ENCODE assay signal across 13 cellular contexts in genomic region chr3:112132554-112132953, GRCh38. TPM values are rescaled to one million over a fixed set of nuclear protein-coding genes. Genes with fewer than 3 reads are reported as not detected.
A peak's percentile ranks its signal among the peaks of the same experiment; 100 is the strongest.
DNase-seq lines count a peak whose midpoint lies in the region; ATAC-seq and TF ChIP-seq lines count a peak whose summit lies in the region.
"Had no signal": no experiment of that assay in that cellular context is flagged by ENCODE, and none has a peak within 500 bp of the region (broad histone marks: within the 10 kb centered on the region; RNA-seq: fewer than 3 reads in every experiment).

No MANE protein-coding gene starts in this region.

- no peak overlapping the region for H3K4me3 ChIP-seq in Caco-2 (ENCODE audit: low read depth, low read length)
- H3K4me3 ChIP-seq: cardiac muscle cell, GM23248 had no signal

- H3K27ac Mint-ChIP-seq in activated T-cell treated with anti-CD3 and anti-CD28 coated beads, Interleukin-2, amount 50 U/mL, for 24 hours = peak overlapping the region; percentile 95
- H3K27ac Mint-ChIP-seq in activated naive CD8-positive, alpha-beta T cell = peak overlapping the region; percentile 96
- peak overlapping the region; percentile 65 for H3K27ac Mint-ChIP-seq in stimulated activated memory B cell treated with anti-CD40 and anti-IgM and Interleukin-4, amounts not matched to agents 10 μg/mL and 1 μg/mL and 100 μg/mL, for 72 hours
- no peak overlapping the region for H3K27ac Mint-ChIP-seq in Caco-2 (ENCODE audit: unreplicated experiment)
- H3K27ac Mint-ChIP-seq: type B pancreatic cell had no signal

- BruUV-seq in Caco-2 (replicated peaks; lab: Mats Ljungman, UMichigan) = no TSS peak

- TF ChIP-seq CTCF in Caco-2 (IDR thresholded peaks at IDR 0.05; ENCODE audit: insufficient read depth in 1 of 2, low read depth in 1 of 2, low read length in 1 of 2, severe bottlenecking in 1 of 2, unreplicated experiment in 1 of 2) = no peak

- no peak for DNase-seq in activated T-cell treated with anti-CD3 and anti-CD28 coated beads, Interleukin-2, amount 50 U/mL, for 24 hours
- DNase-seq in activated T-cell treated with anti-CD3 and anti-CD28 coated beads for 4 hours (no peak), A172 (ENCODE audit: low spot score) (no peak), Caco-2 (no peak)
- DNase-seq: ACHN, GM23248, NCI-H2029 had no signal

- POLR2A ChIA-PET in Caco-2 (lab: Charles Lee) = no interaction called here

- CTCF ChIA-PET in Caco-2 (lab: Charles Lee) = no interaction called here

- ATAC-seq in HG03159 (IDR thresholded peaks at IDR 0.05; ENCODE audit: unreplicated experiment) (peak; percentile 0), HG02852 (IDR thresholded peaks at IDR 0.05; ENCODE audit: unreplicated experiment) (no peak)
- ATAC-seq in stimulated activated memory B cell treated with anti-CD40 and anti-IgM and Interleukin-4, amounts not matched to agents 10 μg/mL and 1 μg/mL and 100 μg/mL, for 72 hours = no peak

- 0 out of 2 replicates have a peak, but pooled peaks cover 2% of the 10 kb centered on the region for H3K36me3 ChIP-seq in Caco-2 (ENCODE audit: control insufficient read depth, insufficient read depth, low read length)
- H3K36me3 ChIP-seq: cardiac muscle cell had no signal

- H3K27me3 Mint-ChIP-seq in activated T-cell treated with anti-CD3 and anti-CD28 coated beads, Interleukin-2, amount 50 U/mL, for 24 hours = no peaks in the 10 kb centered on the region
- no peaks in the 10 kb centered on the region for H3K27me3 Mint-ChIP-seq in activated naive CD8-positive, alpha-beta T cell
- H3K27me3 Mint-ChIP-seq in stimulated activated memory B cell treated with anti-CD40 and anti-IgM and Interleukin-4, amounts not matched to agents 10 μg/mL and 1 μg/mL and 100 μg/mL, for 72 hours = no peaks in the 10 kb centered on the region
- H3K27me3 Mint-ChIP-seq in Caco-2 (ENCODE audit: insufficient read depth, unreplicated experiment) = no peaks in the 10 kb centered on the region
- H3K27me3 Mint-ChIP-seq: type B pancreatic cell had no signal

- no peaks in the 10 kb centered on the region for H3K9me3 Mint-ChIP-seq in activated T-cell treated with anti-CD3 and anti-CD28 coated beads, Interleukin-2, amount 50 U/mL, for 24 hours
- H3K9me3 Mint-ChIP-seq in activated naive CD8-positive, alpha-beta T cell (ENCODE audit: low read depth) = no peaks in the 10 kb centered on the region
- no peaks in the 10 kb centered on the region for H3K9me3 Mint-ChIP-seq in stimulated activated memory B cell treated with anti-CD40 and anti-IgM and Interleukin-4, amounts not matched to agents 10 μg/mL and 1 μg/mL and 100 μg/mL, for 72 hours
- H3K9me3 Mint-ChIP-seq in Caco-2 (ENCODE audit: unreplicated experiment) = no peaks in the 10 kb centered on the region
- H3K9me3 Mint-ChIP-seq: type B pancreatic cell had no signal

- H3K4me3 Mint-ChIP-seq in activated T-cell treated with anti-CD3 and anti-CD28 coated beads, Interleukin-2, amount 50 U/mL, for 24 hours = peak overlapping the region; percentile 85
- H3K4me3 Mint-ChIP-seq in activated naive CD8-positive, alpha-beta T cell = peak overlapping the region; percentile 92
- peak overlapping the region; percentile 79 for H3K4me3 Mint-ChIP-seq in stimulated activated memory B cell treated with anti-CD40 and anti-IgM and Interleukin-4, amounts not matched to agents 10 μg/mL and 1 μg/mL and 100 μg/mL, for 72 hours
- no peak overlapping the region for H3K4me3 Mint-ChIP-seq in Caco-2 (ENCODE audit: unreplicated experiment)
- H3K4me3 Mint-ChIP-seq: type B pancreatic cell had no signal

- no peaks in the 10 kb centered on the region for H3K36me3 Mint-ChIP-seq in activated T-cell treated with anti-CD3 and anti-CD28 coated beads, Interleukin-2, amount 50 U/mL, for 24 hours (ENCODE audit: low read depth)
- peaks cover 2% of the 10 kb centered on the region for H3K36me3 Mint-ChIP-seq in activated naive CD8-positive, alpha-beta T cell
- H3K36me3 Mint-ChIP-seq in stimulated activated memory B cell treated with anti-CD40 and anti-IgM and Interleukin-4, amounts not matched to agents 10 μg/mL and 1 μg/mL and 100 μg/mL, for 72 hours = no peaks in the 10 kb centered on the region
- peaks cover 19% of the 10 kb centered on the region for H3K36me3 Mint-ChIP-seq in Caco-2 (ENCODE audit: insufficient read depth, unreplicated experiment)
- H3K36me3 Mint-ChIP-seq: type B pancreatic cell had no signal

- intact Hi-C loops in Caco-2 (cut with micrococcal nuclease; ENCODE audit: unreplicated experiment) = no loop called here

- 0 out of 2 replicates have a peak, but pooled peaks cover 3% of the 10 kb centered on the region for H3K9me3 ChIP-seq in Caco-2

- peaks cover 27% of the 10 kb centered on the region for H3K4me1 ChIP-seq in Caco-2

- H3K27me3 ChIP-seq in Caco-2 (replicated peaks; ENCODE audit: control insufficient read depth, insufficient read depth, low read length) = no peaks in the 10 kb centered on the region
- H3K27me3 ChIP-seq: cardiac muscle cell had no signal

- H3K4me1 Mint-ChIP-seq in activated T-cell treated with anti-CD3 and anti-CD28 coated beads, Interleukin-2, amount 50 U/mL, for 24 hours (ENCODE audit: low read depth) = peaks cover 90% of the 10 kb centered on the region
- peaks cover 93% of the 10 kb centered on the region for H3K4me1 Mint-ChIP-seq in activated naive CD8-positive, alpha-beta T cell (ENCODE audit: low read depth)
- H3K4me1 Mint-ChIP-seq in stimulated activated memory B cell treated with anti-CD40 and anti-IgM and Interleukin-4, amounts not matched to agents 10 μg/mL and 1 μg/mL and 100 μg/mL, for 72 hours = peaks cover 88% of the 10 kb centered on the region
- H3K4me1 Mint-ChIP-seq in Caco-2 (ENCODE audit: low read depth, unreplicated experiment) = peaks cover 15% of the 10 kb centered on the region

RNA-seq across cellular contexts. Expression of gene GCSAM, which starts 0.5 kb away (rescaled TPM):
- total RNA-seq in A172 (2014; rRNA removed; shearing (Covaris generic)) = not detected in 2 replicates
- not detected in 2 replicates for total RNA-seq in Caco-2 (2022)
- total RNA-seq: cardiac muscle cell, GM23248 had no signal

RNA-seq across cellular contexts. Expression of gene C3orf52, which starts 46.4 kb away (rescaled TPM):
- total RNA-seq in A172 (2014; rRNA removed; shearing (Covaris generic)) = 8.7 and 9.4 TPM in 2 replicates
- 52.4 and 64.5 TPM in 2 replicates for total RNA-seq in Caco-2 (2022)
